31 cellular contexts compared by ENCODE assay signal in the genomic region with DNA sequence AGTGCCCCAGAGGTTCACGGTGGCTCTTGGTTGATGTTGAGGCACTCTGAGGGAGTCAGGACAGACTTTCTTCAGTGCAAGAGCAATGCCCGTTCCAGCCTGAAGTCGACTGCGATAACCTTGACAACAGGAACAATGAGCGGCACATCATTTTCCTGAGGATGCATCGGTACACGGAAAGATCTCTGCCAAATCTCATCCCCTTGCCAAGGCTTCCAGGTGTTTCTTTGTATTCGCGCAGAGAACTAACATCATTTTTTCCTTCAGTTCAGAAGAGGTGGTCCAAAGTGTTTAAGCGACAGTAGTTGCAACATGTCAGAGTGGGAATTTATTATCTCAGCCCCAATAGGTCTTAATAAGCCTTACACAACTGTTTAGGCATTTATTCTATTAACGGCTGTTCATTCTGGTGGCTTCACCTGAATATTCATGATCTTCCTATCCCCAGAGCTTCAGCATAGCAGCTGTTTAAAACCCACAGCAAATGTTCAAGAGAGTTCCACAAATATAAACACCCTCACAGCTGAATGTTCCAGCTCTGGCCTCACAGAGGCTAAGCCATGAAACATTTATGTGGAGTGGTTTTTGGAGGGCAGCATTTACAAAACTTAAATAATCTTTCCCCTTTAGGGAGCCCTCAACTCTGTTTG.
"Had no signal": no experiment of that assay in that cellular context is flagged by ENCODE, and none has a peak within 500 bp of the region (broad histone marks: within the 10 kb centered on the region; RNA-seq: fewer than 3 reads in every experiment).

No MANE protein-coding gene starts in this region.

- H3K27ac Mint-ChIP-seq: activated CD4-positive, alpha-beta memory T cell treated with anti-CD3 and anti-CD28 coated beads, Interleukin-2, amount 10 ng/mL, durations not matched to agents 7 days and 5 days; activated CD4-positive, alpha-beta T cell treated with anti-CD3 and anti-CD28 coated beads, Interleukin-2, amount 10 ng/mL, durations not matched to agents 7 days and 5 days; activated naive CD4-positive, alpha-beta T cell treated with anti-CD3 and anti-CD28 coated beads, Interleukin-2, amount 10 ng/mL, durations not matched to agents 7 days and 5 days; activated naive CD8-positive, alpha-beta T cell treated with anti-CD3 and anti-CD28 coated beads, Interleukin-2, amount 10 ng/mL, durations not matched to agents 7 days and 5 days; activated T-cell treated with anti-CD3 and anti-CD28 coated beads, Interleukin-2, amount 50 U/mL, for 24 hours; naive B cell; stimulated activated naive B cell treated with anti-CD40 and anti-IgM and Interleukin-4, amounts not matched to agents 10 μg/mL and 1 μg/mL and 100 μg/mL, for 72 hours; WTC11 had no signal

- H3K4me1 ChIP-seq: esophagus squamous epithelium, pancreas, sigmoid colon, transverse colon had no signal

- ATAC-seq: mucosa of descending colon; pancreas; psoas muscle; stimulated activated naive B cell treated with anti-CD40 and anti-IgM and Interleukin-4, amounts not matched to agents 10 μg/mL and 1 μg/mL and 100 μg/mL, for 72 hours; WTC11 had no signal

- H3K36me3 ChIP-seq: ascending aorta, esophagus squamous epithelium, left ventricle myocardium inferior, pancreas, sigmoid colon, transverse colon had no signal

- H3K27ac ChIP-seq: ascending aorta, epithelial cell of prostate, esophagus squamous epithelium, hepatocyte, left ventricle myocardium inferior, pancreas, psoas muscle, sigmoid colon, transverse colon had no signal

- H3K36me3 Mint-ChIP-seq: activated naive CD4-positive, alpha-beta T cell treated with anti-CD3 and anti-CD28 coated beads, Interleukin-2, amount 10 ng/mL, durations not matched to agents 7 days and 5 days; activated naive CD8-positive, alpha-beta T cell treated with anti-CD3 and anti-CD28 coated beads, Interleukin-2, amount 10 ng/mL, durations not matched to agents 7 days and 5 days; naive B cell; stimulated activated naive B cell treated with anti-CD40 and anti-IgM and Interleukin-4, amounts not matched to agents 10 μg/mL and 1 μg/mL and 100 μg/mL, for 72 hours had no signal

- H3K4me3 Mint-ChIP-seq: activated CD4-positive, alpha-beta memory T cell treated with anti-CD3 and anti-CD28 coated beads, Interleukin-2, amount 10 ng/mL, durations not matched to agents 7 days and 5 days; activated CD4-positive, alpha-beta T cell treated with anti-CD3 and anti-CD28 coated beads, Interleukin-2, amount 10 ng/mL, durations not matched to agents 7 days and 5 days; activated naive CD4-positive, alpha-beta T cell treated with anti-CD3 and anti-CD28 coated beads, Interleukin-2, amount 10 ng/mL, durations not matched to agents 7 days and 5 days; activated naive CD8-positive, alpha-beta T cell treated with anti-CD3 and anti-CD28 coated beads, Interleukin-2, amount 10 ng/mL, durations not matched to agents 7 days and 5 days; activated T-cell treated with anti-CD3 and anti-CD28 coated beads, Interleukin-2, amount 50 U/mL, for 24 hours; naive B cell; neural crest cell; stimulated activated naive B cell treated with anti-CD40 and anti-IgM and Interleukin-4, amounts not matched to agents 10 μg/mL and 1 μg/mL and 100 μg/mL, for 72 hours; WTC11 had no signal

- DNase-seq: activated CD4-positive, alpha-beta memory T cell treated with anti-CD3 and anti-CD28 coated beads, Interleukin-2, amount 10 ng/mL, durations not matched to agents 7 days and 5 days; activated CD4-positive, alpha-beta T cell treated with anti-CD3 and anti-CD28 coated beads for 1 hour; activated CD4-positive, alpha-beta T cell treated with anti-CD3 and anti-CD28 coated beads, Interleukin-2, amount 10 ng/mL, durations not matched to agents 7 days and 5 days; activated CD8-positive, alpha-beta memory T cell treated with anti-CD3 and anti-CD28 coated beads, Interleukin-2, amount 50 U/mL, for 48 hours; activated gamma-delta T cell; activated naive CD4-positive, alpha-beta T cell treated with anti-CD3 and anti-CD28 coated beads, Interleukin-2, amount 10 ng/mL, durations not matched to agents 7 days and 5 days; activated naive CD8-positive, alpha-beta T cell treated with anti-CD3 and anti-CD28 coated beads, Interleukin-2, amount 10 ng/mL, durations not matched to agents 7 days and 5 days; activated T-cell treated with anti-CD3 and anti-CD28 coated beads, Interleukin-2, amount 50 U/mL, for 24 hours; caudate nucleus; cortex of kidney; esophagus squamous epithelium; islet precursor cell; left ventricle myocardium inferior; mucosa of descending colon; naive B cell; nucleus accumbens; pancreas; psoas muscle; sigmoid colon; stimulated activated CD4-positive, alpha-beta T cell treated with anti-CD3 and anti-CD28 coated beads, Interleukin-1b, Interleukin-23, amount 100 ng/mL, for 48 hours; stimulated activated CD4-positive, alpha-beta T cell treated with anti-CD3 and anti-CD28 coated beads, Interleukin-4, amount 100 ng/mL, for 4 hours; stimulated activated CD8-positive, alpha-beta memory T cell treated with anti-CD3 and anti-CD28 coated beads, Interleukin-4, amount 100 ng/mL, for 48 hours; stimulated activated naive B cell treated with anti-CD40 and anti-IgM and Interleukin-4, amounts not matched to agents 10 μg/mL and 1 μg/mL and 100 μg/mL, for 72 hours; T-helper 2 cell; transverse colon had no signal

- H3K4me1 Mint-ChIP-seq: activated CD4-positive, alpha-beta memory T cell treated with anti-CD3 and anti-CD28 coated beads, Interleukin-2, amount 10 ng/mL, durations not matched to agents 7 days and 5 days had no signal

- H3K4me3 ChIP-seq: ascending aorta, esophagus squamous epithelium, hepatocyte, left ventricle myocardium inferior, mucosa of descending colon, pancreas, psoas muscle, sigmoid colon, smooth muscle cell, transverse colon had no signal

- H3K9me3 Mint-ChIP-seq: activated CD4-positive, alpha-beta memory T cell treated with anti-CD3 and anti-CD28 coated beads, Interleukin-2, amount 10 ng/mL, durations not matched to agents 7 days and 5 days; activated CD4-positive, alpha-beta T cell treated with anti-CD3 and anti-CD28 coated beads, Interleukin-2, amount 10 ng/mL, durations not matched to agents 7 days and 5 days; activated naive CD4-positive, alpha-beta T cell treated with anti-CD3 and anti-CD28 coated beads, Interleukin-2, amount 10 ng/mL, durations not matched to agents 7 days and 5 days; activated naive CD8-positive, alpha-beta T cell treated with anti-CD3 and anti-CD28 coated beads, Interleukin-2, amount 10 ng/mL, durations not matched to agents 7 days and 5 days; activated T-cell treated with anti-CD3 and anti-CD28 coated beads, Interleukin-2, amount 50 U/mL, for 24 hours had no signal

- H3K9me3 ChIP-seq: ascending aorta, esophagus squamous epithelium, mucosa of descending colon, pancreas, psoas muscle, transverse colon had no signal

- H3K27me3 ChIP-seq: ascending aorta, hepatocyte, pancreas, sigmoid colon, transverse colon had no signal
